Comparison of ENCODE assay signal across 1 cellular context in genomic region chr10:127392351-127393235, GRCh38.
TF ChIP-seq lines count a peak whose summit lies in the region.

No MANE protein-coding gene starts in this region.

TF ChIP-seq in WTC11, 78 proteins besides CTCF, POLR2A, EP300 and RAD21 (continued from another document):
- no peak for TF ChIP-seq ZNF532 (CRISPR knock-in tag; IDR thresholded peaks at IDR 0.05; ENCODE audit: borderline replicate concordance)
- TF ChIP-seq EMX1 (CRISPR knock-in tag; IDR thresholded peaks at IDR 0.05), result no peak
